13 cellular contexts compared by ENCODE assay signal in genomic region chr11:1851437-1852180, GRCh38. TPM values are rescaled to one million over a fixed set of nuclear protein-coding genes. Genes with fewer than 3 reads are reported as not detected.
A peak's percentile ranks its signal among the peaks of the same experiment; 100 is the strongest.
DNase-seq lines count a peak whose midpoint lies in the region; ATAC-seq, FAIRE-seq and TF ChIP-seq lines count a peak whose summit lies in the region.
"Had no signal": no experiment of that assay in that cellular context is flagged by ENCODE, and none has a peak within 500 bp of the region (broad histone marks: within the 10 kb centered on the region; RNA-seq: fewer than 3 reads in every experiment).

No MANE protein-coding gene starts in this region.

- no peak for ATAC-seq in activated T-cell treated with anti-CD3 and anti-CD28 coated beads, Interleukin-2, amount 50 U/mL, for 4 hours

- H3K9me3 Mint-ChIP-seq in activated T-cell treated with anti-CD3 and anti-CD28 coated beads, Interleukin-2, amount 50 U/mL, for 4 hours = no peaks in the 10 kb centered on the region
- H3K9me3 Mint-ChIP-seq: HFFc6 had no signal

- H3K36me3 ChIP-seq in Peyer's patch (no peaks in the 10 kb centered on the region), kidney (ENCODE audit: control insufficient read depth in 1 of 2, insufficient read depth in 2 of 2, low read length in 2 of 2) (no peaks in the 10 kb centered on the region), stomach (no peaks in the 10 kb centered on the region), testis (ENCODE audit: low read depth, missing control alignments) (no peaks in the 10 kb centered on the region)

- H3K4me1 ChIP-seq in Peyer's patch (peaks cover 0 to 42% (median 25%) of the 10 kb centered on the region in 4 donors), kidney (ENCODE audit: control insufficient read depth in 1 of 2, insufficient read depth in 1 of 2, low read depth in 1 of 2, low read length in 2 of 2) (peaks cover 0 to 2% of the 10 kb centered on the region in 2 donors), stomach (peaks cover 0 to 54% (median 7%) of the 10 kb centered on the region in 4 donors), testis (peaks cover 21% of the 10 kb centered on the region)

- H3K27ac ChIP-seq in Peyer's patch (peak overlapping the region; percentile 73 to 85 (median 79)), kidney (ENCODE audit: low read depth in 2 of 2, low read length in 2 of 2) (no peak overlapping the region), stomach (peak overlapping the region in 3 of 5 donors; percentile 20 to 80 (median 79)), testis (no peak overlapping the region)

- H3K27me3 ChIP-seq in Peyer's patch = no peaks in the 10 kb centered on the region
- H3K27me3 ChIP-seq in stomach = no peaks in the 10 kb centered on the region
- H3K27me3 ChIP-seq in testis = no peaks in the 10 kb centered on the region

- WGBS in stomach, 5 donors = 84 to 94% (median 89%) methylated on average over 9 to 22 of the region's 22 CpGs
- 91 to 97% methylated on average over 18 to 22 of the region's 22 CpGs for WGBS in testis, 2 donors

- no peak overlapping the region for H3K9ac ChIP-seq in kidney (ENCODE audit: low read length in 2 of 2)

- intact Hi-C loops in kidney (cut with DNase I) (no loop called here), stomach (cut with DNase I; ENCODE audit: low total_unique reads) (no loop called here), testis (cut with DNase I; ENCODE audit: low total_unique reads) (no loop called here)

- FAIRE-seq in kidney (lab: Jason Lieb, UNC) = no peak

- no peaks in the 10 kb centered on the region for H3K9me3 ChIP-seq in Peyer's patch
- H3K9me3 ChIP-seq in kidney (ENCODE audit: control insufficient read depth in 1 of 2, low read length in 2 of 2) = no peaks in the 10 kb centered on the region
- H3K9me3 ChIP-seq in stomach = no peaks in the 10 kb centered on the region
- no peaks in the 10 kb centered on the region for H3K9me3 ChIP-seq in testis

- H3K36me3 Mint-ChIP-seq in activated T-cell treated with anti-CD3 and anti-CD28 coated beads, Interleukin-2, amount 50 U/mL, for 4 hours (ENCODE audit: insufficient read depth) = no peaks in the 10 kb centered on the region

- H3K4me3 Mint-ChIP-seq in activated T-cell treated with anti-CD3 and anti-CD28 coated beads, Interleukin-2, amount 50 U/mL, for 4 hours = peak overlapping the region; percentile 95
- H3K4me3 Mint-ChIP-seq: HFFc6 had no signal

- TF ChIP-seq EP300 in stomach (IDR thresholded peaks at IDR 0.05) = no peak

- H3K4me3 ChIP-seq in Peyer's patch (peak overlapping the region in 1 of 4 donors; percentile 13), kidney (ENCODE audit: low read length in 2 of 2) (no peak overlapping the region), stomach (no peak overlapping the region), testis (no peak overlapping the region)

- TF ChIP-seq CTCF in Peyer's patch (IDR thresholded peaks at IDR 0.05) (no peak), kidney (IDR thresholded peaks at IDR 0.05; ENCODE audit: borderline replicate concordance, extremely low read depth, insufficient read depth) (no peak), stomach (IDR thresholded peaks at IDR 0.05) (no peak), testis (IDR thresholded peaks at IDR 0.05) (no peak)

- H3K4me1 Mint-ChIP-seq in activated T-cell treated with anti-CD3 and anti-CD28 coated beads, Interleukin-2, amount 50 U/mL, for 4 hours (ENCODE audit: low read depth) = peaks cover 87% of the 10 kb centered on the region

- TF ChIP-seq POLR2A in Peyer's patch (IDR thresholded peaks at IDR 0.05) (no peak), stomach (IDR thresholded peaks at IDR 0.05) (no peak), testis (IDR thresholded peaks at IDR 0.05) (no peak)

- H3K27me3 Mint-ChIP-seq in activated T-cell treated with anti-CD3 and anti-CD28 coated beads, Interleukin-2, amount 50 U/mL, for 4 hours (ENCODE audit: low read depth) = no peaks in the 10 kb centered on the region

- DNase-seq in activated T-cell treated with anti-CD3 and anti-CD28 coated beads, Interleukin-2, amount 50 U/mL, for 4 hours = no peak
- DNase-seq in activated T-cell treated with anti-CD3 and anti-CD28 coated beads, Interleukin-2, amount 50 U/mL, for 1 hour = no peak
- DNase-seq in Peyer's patch (no peak), kidney (peak; percentile 69), stomach (no peak), NCI-H345 (lab: John Stamatoyannopoulos, UW) (no peak), testis (no peak), NCI-H446 (lab: John Stamatoyannopoulos, UW) (no peak)
- DNase-seq: HFFc6, left cardiac atrium, NCI-H187 had no signal

RNA-seq across cellular contexts. Expression of gene LSP1, which starts 1.3 kb away (rescaled TPM):
- 10 to 100 TPM; 34.6 to 71.7 (median 60.6) TPM for total RNA-seq in activated T-cell treated with anti-CD3 and anti-CD28 coated beads, Interleukin-2, amount 50 U/mL, for 4 hours
- total RNA-seq in Peyer's patch = 100 to 1,000 TPM in 1 of 4 donors, 10 to 100 TPM in 3; 10.6 to 175 (median 15.4) TPM
- 26.1 TPM for total RNA-seq in kidney
- polyA plus RNA-seq in kidney (ENCODE audit: insufficient read depth, low read depth, low replicate concordance) = 8.4 TPM
- 10 to 100 TPM in 4 of 5 donors, 1 to 10 TPM in 1; 9.8 to 78.8 (median 46.8) TPM for total RNA-seq in stomach
- polyA plus RNA-seq in stomach = 100 to 1,000 TPM in 2 of 3 donors, 10 to 100 TPM in 1; 29.0 to 239 (median 155) TPM
- 10 to 100 TPM; 13.0 to 19.9 TPM for total RNA-seq in testis
- polyA plus RNA-seq in testis (ENCODE audit: insufficient read depth, low read depth, low replicate concordance) = 50.1 TPM

RNA-seq across cellular contexts. Expression of gene TNNI2, which starts 12.8 kb away (rescaled TPM):
- not detected for total RNA-seq in activated T-cell treated with anti-CD3 and anti-CD28 coated beads, Interleukin-2, amount 50 U/mL, for 4 hours
- total RNA-seq in Peyer's patch (10 to 100 TPM in 1 of 4 donors, 1 to 10 TPM in 2, not detected in 1; 4.7 to 23.9 (median 9.3) TPM), kidney (1.3 TPM), stomach (1 to 10 TPM in 1 of 5 donors, not detected in 4; 7.2 TPM), testis (not detected)
- polyA plus RNA-seq in kidney (ENCODE audit: insufficient read depth, low read depth, low replicate concordance) (not detected), stomach (10 to 100 TPM in 2 of 3 donors, under 1 TPM in 1; 0.93 to 23.4 (median 17.0) TPM), testis (ENCODE audit: insufficient read depth, low read depth, low replicate concordance) (8.6 TPM)
- total RNA-seq: Daoy, glomerular endothelial cell, HFFc6 had no signal

RNA-seq across cellular contexts. Expression of gene SYT8, which starts 16.8 kb away (rescaled TPM):
- total RNA-seq in activated T-cell treated with anti-CD3 and anti-CD28 coated beads, Interleukin-2, amount 50 U/mL, for 4 hours = not detected
- total RNA-seq in Peyer's patch (10 to 100 TPM in 3 of 4 donors, not detected in 1; 21.3 to 57.6 (median 44.6) TPM), kidney (1.7 TPM), stomach (10 to 100 TPM in 1 of 5 donors, 1 to 10 TPM in 1, under 1 TPM in 3; 0.72 to 13.4 (median 0.92) TPM), testis (1 to 10 TPM; 1.7 to 2.7 TPM)
- polyA plus RNA-seq in kidney (ENCODE audit: insufficient read depth, low read depth, low replicate concordance) (1.2 TPM), stomach (10 to 100 TPM in 1 of 3 donors, 1 to 10 TPM in 2; 1.7 to 77.3 (median 3.7) TPM), testis (ENCODE audit: insufficient read depth, low read depth, low replicate concordance) (0.98 TPM)
- total RNA-seq: Daoy, glomerular endothelial cell, HFFc6, left cardiac atrium had no signal

RNA-seq across cellular contexts. Expression of gene PRR33, which starts 40.1 kb away (rescaled TPM):
- under 1 TPM in 2 of 3 donors, not detected in 1; 0.08 to 0.20 TPM for total RNA-seq in activated T-cell treated with anti-CD3 and anti-CD28 coated beads, Interleukin-2, amount 50 U/mL, for 4 hours
- not detected for total RNA-seq in Peyer's patch
- not detected for total RNA-seq in kidney
- not detected for polyA plus RNA-seq in kidney (ENCODE audit: insufficient read depth, low read depth, low replicate concordance)
- not detected for total RNA-seq in stomach
- under 1 TPM in 1 of 3 donors, not detected in 2; 0.03 TPM for polyA plus RNA-seq in stomach
- under 1 TPM in 1 of 2 donors, not detected in 1; 0.06 TPM for total RNA-seq in testis
- not detected for polyA plus RNA-seq in testis (ENCODE audit: insufficient read depth, low read depth, low replicate concordance)
- total RNA-seq: Daoy, glomerular endothelial cell, HFFc6 had no signal

Comparison
In these comparisons a context has a peak if more than half of its experiments do, and no peak if none do; other contexts are left out.
1. H3K27ac ChIP-seq: peak in Peyer's patch (4 of 4) and stomach (3 of 5); none in kidney (0 of 2) and testis (0 of 2).